15 cellular contexts compared by ENCODE assay signal in genomic region chr11:77193915-77194830, GRCh38.
"Had no signal": no experiment of that assay in that cellular context is flagged by ENCODE, and none has a peak within 500 bp of the region (broad histone marks: within the 10 kb centered on the region; RNA-seq: fewer than 3 reads in every experiment).

No MANE protein-coding gene starts in this region.

- H3K4me3 ChIP-seq: dorsolateral prefrontal cortex, upper lobe of left lung had no signal

- H3K27ac ChIP-seq: dorsolateral prefrontal cortex, upper lobe of left lung had no signal

- H3K9me3 ChIP-seq: upper lobe of left lung had no signal

- H3K36me3 ChIP-seq: upper lobe of left lung had no signal

- FAIRE-seq: astrocyte, islet of Langerhans had no signal

- DNase-seq: activated CD4-positive, alpha-beta T cell treated with anti-CD3 and anti-CD28 coated beads for 1 hour; activated CD4-positive, alpha-beta T cell treated with anti-CD3 and anti-CD28 coated beads, Interleukin-2, amount 50 U/mL, for 48 hours; activated CD8-positive, alpha-beta memory T cell treated with anti-CD3 and anti-CD28 coated beads, Interleukin-2, amount 10 ng/mL, durations not matched to agents 7 days and 5 days; activated effector memory CD4-positive, alpha-beta T cell treated with Interleukin-2 at 50 U/mL for 16 hours; activated naive CD4-positive, alpha-beta T cell treated with anti-CD3 and anti-CD28 coated beads, Interleukin-2, amount 50 U/mL, for 16 hours; activated T-cell treated with anti-CD3 and anti-CD28 coated beads, Interleukin-2, amount 50 U/mL, for 4 hours; endodermal cell; erythroblast; naive thymus-derived CD8-positive, alpha-beta T cell; stimulated activated naive CD8-positive, alpha-beta T cell treated with anti-CD3 and anti-CD28 coated beads, Interleukin-15, amount 100 ng/mL, for 72 hours had no signal

- H3K27me3 ChIP-seq: dorsolateral prefrontal cortex, upper lobe of left lung had no signal

- ATAC-seq: activated CD8-positive, alpha-beta memory T cell treated with anti-CD3 and anti-CD28 coated beads, Interleukin-2, amount 10 ng/mL, durations not matched to agents 7 days and 5 days; activated T-cell treated with anti-CD3 and anti-CD28 coated beads, Interleukin-2, amount 50 U/mL, for 4 hours; left lobe of liver; naive thymus-derived CD8-positive, alpha-beta T cell; stimulated activated naive CD8-positive, alpha-beta T cell treated with anti-CD3 and anti-CD28 coated beads, Interleukin-15, amount 100 ng/mL, for 72 hours had no signal
